ENCODE assay signal across 10 cellular contexts in the genomic region with DNA sequence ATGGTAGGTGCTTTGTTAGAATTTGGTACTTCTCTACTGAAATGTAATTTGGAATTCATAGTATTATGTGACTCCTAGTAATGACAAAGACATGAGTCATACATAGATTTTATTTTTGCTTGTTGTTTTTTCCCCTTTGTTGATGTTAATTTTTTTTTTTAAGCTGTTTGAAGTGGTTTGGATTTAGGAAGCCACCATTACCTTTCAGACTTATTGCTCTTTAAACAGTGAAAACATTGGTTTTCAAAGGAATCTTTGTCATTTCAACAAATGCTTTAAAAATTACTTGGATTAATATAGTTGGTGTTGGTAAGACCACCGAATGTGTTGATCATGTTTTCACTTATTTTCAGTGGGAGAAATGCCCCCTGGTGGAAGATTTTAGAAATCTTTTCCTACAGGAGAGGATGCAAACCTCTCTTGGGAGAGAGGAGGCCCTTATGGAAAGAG.
A peak's percentile ranks its signal among the peaks of the same experiment; 100 is the strongest.
DNase-seq lines count a peak whose midpoint lies in the region; ATAC-seq and TF ChIP-seq lines count a peak whose summit lies in the region.
"Had no signal": no experiment of that assay in that cellular context is flagged by ENCODE, and none has a peak within 500 bp of the region (broad histone marks: within the 10 kb centered on the region; RNA-seq: fewer than 3 reads in every experiment).

No MANE protein-coding gene starts in this region.

- BruUV-seq in A673 (replicated peaks; lab: Mats Ljungman, UMichigan) = no TSS peak

- POLR2A ChIA-PET in A673 (lab: Charles Lee; ENCODE audit: low non-redundant PET) = no interaction called here

- H3K9me3 ChIP-seq in A673 (ENCODE audit: low read depth, low read length, poor library complexity, severe bottlenecking) = peaks cover 13% of the 10 kb centered on the region

- no peak overlapping the region for H3K4me3 ChIP-seq in A673 (ENCODE audit: low read depth, low read length, poor library complexity, severe bottlenecking)
- no peak overlapping the region for H3K4me3 ChIP-seq in foreskin fibroblast (ENCODE audit: low read depth in 1 of 2, low read length in 2 of 2)

- intact Hi-C loops in A673 (cut with micrococcal nuclease; ENCODE audit: unreplicated experiment) = no loop called here

- H3K36me3 ChIP-seq in A673 (ENCODE audit: insufficient read depth, low read length, poor library complexity, severe bottlenecking) = no peaks in the 10 kb centered on the region

- no peak for ATAC-seq in GM19035 (IDR thresholded peaks at IDR 0.05; ENCODE audit: unreplicated experiment)
- no peak for ATAC-seq in HG02973 (IDR thresholded peaks at IDR 0.05; ENCODE audit: unreplicated experiment)

- H3K4me1 ChIP-seq in A673 (ENCODE audit: insufficient read depth, low read length, poor library complexity, severe bottlenecking) = no peaks in the 10 kb centered on the region

- CTCF ChIA-PET in A673 (lab: Charles Lee) = interaction anchor here (0.6 to 0.9 kb wide), 5 partner anchors 10 to 241 kb away, joined by 3 to 4 read pairs (median 3); no protein-coding TSS in a partner anchor

- DNase-seq in A673 (ENCODE audit: low spot score) = peak; percentile 67
- DNase-seq in GM10266 (ENCODE audit: extremely low spot score) = no peak
- peak; percentile 46 for DNase-seq in RPMI7951 (ENCODE audit: low read depth)
- DNase-seq in foreskin fibroblast = peak in 1 of 2 donors; percentile 39
- DNase-seq in OCI-M2 (lab: John Stamatoyannopoulos, UW; ENCODE audit: unreplicated experiment) = no peak
- DNase-seq in GM20000 (ENCODE audit: low spot score) = no peak
- DNase-seq: activated naive CD8-positive, alpha-beta T cell treated with anti-CD3 and anti-CD28 coated beads for 36 hours; GOT3 had no signal

- TF ChIP-seq CTCF in A673 (conservative IDR thresholded peaks at IDR 0.05; ENCODE audit: low read depth, low read length) = peak; percentile 65
- TF ChIP-seq CTCF in GM10266 (IDR thresholded peaks at IDR 0.05; ENCODE audit: control insufficient read depth, insufficient read depth, low read depth, missing control alignments) = peak; percentile 17
- TF ChIP-seq CTCF in foreskin fibroblast (IDR thresholded peaks at IDR 0.05; ENCODE audit: low read depth, low read length) = peak; percentile 22
- TF ChIP-seq CTCF in GM20000 (IDR thresholded peaks at IDR 0.05; ENCODE audit: extremely low read depth, missing control alignments) = no peak

- no peak overlapping the region for H3K27ac ChIP-seq in A673 (ENCODE audit: low read depth, low read length, poor library complexity, severe bottlenecking)

- H3K27me3 ChIP-seq in A673 (replicated peaks; ENCODE audit: insufficient read depth, low read depth, low read length, poor library complexity) = peaks cover 30% of the 10 kb centered on the region

Comparison
In these comparisons a context has a peak if more than half of its experiments do, and no peak if none do; other contexts are left out.
1. DNase-seq: peak in A673 (single experiment) and RPMI7951 (single experiment); none in GM10266 (single experiment), OCI-M2 (single experiment) and GM20000 (single experiment).